Comparison of ENCODE assay signal across 10 cellular contexts in genomic region chr10:91907033-91907594, GRCh38. TPM values are rescaled to one million over a fixed set of nuclear protein-coding genes. Genes with fewer than 3 reads are reported as not detected.
DNase-seq lines count a peak whose midpoint lies in the region; ATAC-seq, FAIRE-seq and TF ChIP-seq lines count a peak whose summit lies in the region.
"Had no signal": no experiment of that assay in that cellular context is flagged by ENCODE, and none has a peak within 500 bp of the region (broad histone marks: within the 10 kb centered on the region; RNA-seq: fewer than 3 reads in every experiment).

No MANE protein-coding gene starts in this region.

- H3K4me1 Mint-ChIP-seq in CD14-positive monocyte (peaks cover 27% of the 10 kb centered on the region), mesothelial cell of epicardium (peaks cover 18% of the 10 kb centered on the region)
- H3K4me1 Mint-ChIP-seq in activated naive CD8-positive, alpha-beta T cell treated with anti-CD3 and anti-CD28 coated beads, Interleukin-2, amount 50 U/mL, for 24 hours: peaks cover 33% of the 10 kb centered on the region

- H3K4me1 ChIP-seq in pancreas: peaks cover 0 to 5% (median 4%) of the 10 kb centered on the region in 3 donors

- intact Hi-C loops in CD14-positive monocyte (cut with micrococcal nuclease): loop anchor here in 1 of 2 donors (5.0 kb wide), 1 partner anchor 40 kb away; no protein-coding TSS in a partner anchor
- intact Hi-C loops in pancreas (cut with DNase I): no loop called here

- H3K27ac Mint-ChIP-seq in CD14-positive monocyte (no peak overlapping the region), mesothelial cell of epicardium (no peak overlapping the region)
- peak overlapping the region; percentile 76 for H3K27ac Mint-ChIP-seq in activated naive CD8-positive, alpha-beta T cell treated with anti-CD3 and anti-CD28 coated beads, Interleukin-2, amount 50 U/mL, for 24 hours

- no peak for DNase-seq in CD14-positive monocyte (ENCODE audit: low spot score)
- DNase-seq in H7: no peak
- DNase-seq in activated naive CD8-positive, alpha-beta T cell treated with anti-CD3 and anti-CD28 coated beads, Interleukin-2, amount 50 U/mL, for 24 hours: no peak
- DNase-seq in mesothelial cell of epicardium (ENCODE audit: low spot score in 2 of 2, unreplicated experiment in 2 of 2): no peak
- DNase-seq in pancreas: no peak
- DNase-seq in NCI-H2029 (lab: John Stamatoyannopoulos, UW): no peak
- DNase-seq in germinal center (ENCODE audit: low spot score): no peak
- DNase-seq in RPMI8226: no peak
- DNase-seq: activated CD4-positive, CD25-positive, alpha-beta regulatory T cell had no signal

- H3K36me3 ChIP-seq in H7 (replicated peaks; ENCODE audit: control insufficient read depth, insufficient read depth, low read length) (no peaks in the 10 kb centered on the region; the same call in 1 of the 2 replicates), pancreas (no peaks in the 10 kb centered on the region)

- TF ChIP-seq CTCF in CD14-positive monocyte (IDR thresholded peaks at IDR 0.05) (no peak), mesothelial cell of epicardium (IDR thresholded peaks at IDR 0.05; ENCODE audit: unreplicated experiment) (no peak), pancreas (IDR thresholded peaks at IDR 0.05) (no peak)

- H3K27ac ChIP-seq in pancreas: no peak overlapping the region

- H3K4me3 ChIP-seq in H7 (ENCODE audit: insufficient read depth, low read depth, low read length): peak overlapping the region; percentile 76
- H3K4me3 ChIP-seq in pancreas: peak overlapping the region in 1 of 4 donors; percentile 86

- no peaks in the 10 kb centered on the region for H3K9me3 ChIP-seq in pancreas

- FAIRE-seq in pancreas (lab: Jason Lieb, UNC): no peak
- FAIRE-seq: H54 had no signal

- H3K4me3 Mint-ChIP-seq in CD14-positive monocyte: peak overlapping the region; percentile 84 to 92
- H3K4me3 Mint-ChIP-seq in activated naive CD8-positive, alpha-beta T cell treated with anti-CD3 and anti-CD28 coated beads, Interleukin-2, amount 50 U/mL, for 24 hours: peak overlapping the region; percentile 86
- peak overlapping the region; percentile 74 for H3K4me3 Mint-ChIP-seq in mesothelial cell of epicardium

- H3K27me3 ChIP-seq in H7 (ENCODE audit: control insufficient read depth, insufficient read depth, low read length): no peaks in the 10 kb centered on the region
- H3K27me3 ChIP-seq in pancreas: peaks cover 0 to 7% (median 0%) of the 10 kb centered on the region in 4 donors

- WGBS in pancreas, 2 donors: 95 to 96% methylated on average over 5 of the region's 5 CpGs

- peaks cover 0 to 2% (median 2%) of the 10 kb centered on the region in 3 donors for H3K27me3 Mint-ChIP-seq in CD14-positive monocyte (ENCODE audit: low read depth in 3 of 3)
- H3K27me3 Mint-ChIP-seq in activated naive CD8-positive, alpha-beta T cell treated with anti-CD3 and anti-CD28 coated beads, Interleukin-2, amount 50 U/mL, for 24 hours: no peaks in the 10 kb centered on the region
- H3K27me3 Mint-ChIP-seq in mesothelial cell of epicardium (ENCODE audit: low read depth): no peaks in the 10 kb centered on the region

- ATAC-seq in activated naive CD8-positive, alpha-beta T cell treated with anti-CD3 and anti-CD28 coated beads, Interleukin-2, amount 50 U/mL, for 24 hours: no peak
- no peak for ATAC-seq in pancreas

- H3K36me3 Mint-ChIP-seq in CD14-positive monocyte (peaks cover 3 to 6% of the 10 kb centered on the region in 2 donors), mesothelial cell of epicardium (peaks cover 6% of the 10 kb centered on the region)
- peaks cover 5% of the 10 kb centered on the region for H3K36me3 Mint-ChIP-seq in activated naive CD8-positive, alpha-beta T cell treated with anti-CD3 and anti-CD28 coated beads, Interleukin-2, amount 50 U/mL, for 24 hours (ENCODE audit: low read depth)

- H3K9me3 Mint-ChIP-seq in CD14-positive monocyte (no peaks in the 10 kb centered on the region), mesothelial cell of epicardium (no peaks in the 10 kb centered on the region)
- no peaks in the 10 kb centered on the region for H3K9me3 Mint-ChIP-seq in activated naive CD8-positive, alpha-beta T cell treated with anti-CD3 and anti-CD28 coated beads, Interleukin-2, amount 50 U/mL, for 24 hours

RNA-seq across cellular contexts. Expression of gene FGFBP3, which starts 2.2 kb away (rescaled TPM):
- polyA plus RNA-seq in CD14-positive monocyte (under 1 TPM; 0.30 to 0.32 TPM), pancreas (1 to 10 TPM; 1.1 to 1.9 TPM)
- 10.1 and 10.5 TPM in 2 replicates for total RNA-seq in H7 (2014; rRNA removed; shearing (Covaris generic))
- total RNA-seq in mesothelial cell of epicardium (3.5 to 3.7 TPM (median 3.6 TPM) in 3 replicates), pancreas (1 to 10 TPM in 3 of 6 donors, under 1 TPM in 3; 0.72 to 1.4 (median 0.96) TPM)

RNA-seq across cellular contexts. Expression of gene BTAF1, which starts 16.5 kb away (rescaled TPM):
- polyA plus RNA-seq in CD14-positive monocyte: 1 to 10 TPM; 3.7 to 5.1 TPM
- 23.8 and 46.5 TPM in 2 replicates for total RNA-seq in H7 (2014; rRNA removed; shearing (Covaris generic))
- total RNA-seq in mesothelial cell of epicardium: 54.2 to 57.1 TPM (median 55.3 TPM) in 3 replicates
- total RNA-seq in pancreas: 10 to 100 TPM in 5 of 6 donors, 1 to 10 TPM in 1; 7.2 to 16.4 (median 12.7) TPM
- polyA plus RNA-seq in pancreas: 10 to 100 TPM in 1 of 2 donors, 1 to 10 TPM in 1; 5.5 to 13.5 TPM
